In genomic region chr18:33700513-33700976, GRCh38 we compare ENCODE assay signal across 1 cellular context.
TF ChIP-seq lines count a peak whose summit lies in the region.

No MANE protein-coding gene starts in this region.

TF ChIP-seq in GM12878, 131 proteins besides CTCF, POLR2A, EP300 and RAD21 (continued from another document):
- TF ChIP-seq SREBF2 (IDR thresholded peaks at IDR 0.05; ENCODE audit: low read length) = no peak
- no peak for TF ChIP-seq CEBPB (IDR thresholded peaks at IDR 0.05; ENCODE audit: borderline replicate concordance in 1 of 2, low read depth in 2 of 2, low read length in 2 of 2)
- no peak for TF ChIP-seq RELA (IDR thresholded peaks at IDR 0.05; ENCODE audit: borderline replicate concordance, partially characterized antibody)
- TF ChIP-seq HDAC2 (IDR thresholded peaks at IDR 0.05) = no peak
- TF ChIP-seq TBL1XR1 (IDR thresholded peaks at IDR 0.05; ENCODE audit: low read depth, low read length) = 0 out of 2 replicates have a peak, but pooled peaks have one; percentile 65
